ENCODE assay signal across 9 cellular contexts in the genomic region with DNA sequence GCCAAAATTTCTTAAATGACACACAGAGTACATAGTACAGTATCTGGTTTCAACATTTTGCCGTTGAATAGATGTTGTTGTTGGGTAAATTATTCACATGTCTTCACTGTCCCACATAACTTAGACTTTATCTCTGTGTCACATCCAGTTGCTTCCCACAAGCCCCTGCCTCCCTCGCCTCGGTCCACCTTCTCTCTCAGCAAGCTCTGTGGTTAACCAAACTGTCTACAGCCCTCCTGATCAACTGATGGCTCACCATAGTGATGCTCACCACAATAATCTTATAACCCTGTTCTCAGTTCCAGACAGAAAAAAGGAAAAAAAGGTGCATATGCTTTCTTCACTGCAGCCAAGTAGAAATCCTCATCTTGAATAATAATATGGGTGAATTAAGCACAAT. TPM values are rescaled to one million over a fixed set of nuclear protein-coding genes. Genes with fewer than 3 reads are reported as not detected.
DNase-seq lines count a peak whose midpoint lies in the region; ATAC-seq and TF ChIP-seq lines count a peak whose summit lies in the region.
"Had no signal": no experiment of that assay in that cellular context is flagged by ENCODE, and none has a peak within 500 bp of the region (broad histone marks: within the 10 kb centered on the region; RNA-seq: fewer than 3 reads in every experiment).

No MANE protein-coding gene starts in this region.

- H3K27me3 ChIP-seq in adrenal gland = peaks cover 4% of the 10 kb centered on the region

- no peak for TF ChIP-seq POLR2A in adrenal gland (IDR thresholded peaks at IDR 0.05)

- no peaks in the 10 kb centered on the region for H3K4me1 ChIP-seq in adrenal gland (replicated peaks in 1 of 2)

- peak; percentile 70 for ATAC-seq in HG03108 (IDR thresholded peaks at IDR 0.05; ENCODE audit: unreplicated experiment)

- no peaks in the 10 kb centered on the region for H3K36me3 Mint-ChIP-seq in activated CD4-positive, alpha-beta T cell treated with anti-CD3 and anti-CD28 coated beads, Interleukin-2, amount 10 ng/mL, durations not matched to agents 24 days and 14 days (ENCODE audit: low read depth)

- peaks cover 12% of the 10 kb centered on the region for H3K4me1 Mint-ChIP-seq in activated CD4-positive, alpha-beta T cell treated with anti-CD3 and anti-CD28 coated beads, Interleukin-2, amount 10 ng/mL, durations not matched to agents 24 days and 14 days

- no peaks in the 10 kb centered on the region for H3K9me3 Mint-ChIP-seq in activated CD4-positive, alpha-beta T cell treated with anti-CD3 and anti-CD28 coated beads, Interleukin-2, amount 10 ng/mL, durations not matched to agents 24 days and 14 days

- no peaks in the 10 kb centered on the region for H3K9me3 ChIP-seq in adrenal gland (replicated peaks in 1 of 3)

- peak overlapping the region; percentile 30 for H3K4me3 Mint-ChIP-seq in activated CD4-positive, alpha-beta T cell treated with anti-CD3 and anti-CD28 coated beads, Interleukin-2, amount 10 ng/mL, durations not matched to agents 24 days and 14 days

- DNase-seq in activated CD4-positive, alpha-beta T cell treated with anti-CD3 and anti-CD28 coated beads, Interleukin-2, amount 10 ng/mL, durations not matched to agents 24 days and 14 days = peak; percentile 76
- DNase-seq in activated CD4-positive, alpha-beta T cell treated with anti-CD3 and anti-CD28 coated beads, Interleukin-2, amount 50 U/mL, for 1 hour = no peak
- DNase-seq in activated CD4-positive, alpha-beta T cell treated with anti-CD3 and anti-CD28 coated beads, Interleukin-2, amount 50 U/mL, for 48 hours = peak; percentile 48 to 62
- DNase-seq in stimulated activated CD8-positive, alpha-beta memory T cell treated with anti-CD3 and anti-CD28 coated beads, Interleukin-15, amount 100 ng/mL, for 48 hours (ENCODE audit: low read depth in 2 of 2) = peak; percentile 46 to 61
- DNase-seq in DMS153 treated with DMSO at 0.1 percent for 48 hours (lab: John Stamatoyannopoulos, UW; ENCODE audit: unreplicated experiment) (no peak), adrenal gland (no peak), midbrain (lab: John Stamatoyannopoulos, UW) (no peak)

- H3K27me3 Mint-ChIP-seq in activated CD4-positive, alpha-beta T cell treated with anti-CD3 and anti-CD28 coated beads, Interleukin-2, amount 10 ng/mL, durations not matched to agents 24 days and 14 days = peaks cover 52% of the 10 kb centered on the region

- H3K27ac Mint-ChIP-seq in activated CD4-positive, alpha-beta T cell treated with anti-CD3 and anti-CD28 coated beads, Interleukin-2, amount 10 ng/mL, durations not matched to agents 24 days and 14 days = peak overlapping the region; percentile 58

- H3K4me3 ChIP-seq in adrenal gland = no peak overlapping the region

- intact Hi-C loops in activated CD4-positive, alpha-beta T cell treated with anti-CD3 and anti-CD28 coated beads, Interleukin-2, amount 10 ng/mL, durations not matched to agents 24 days and 14 days (cut with micrococcal nuclease) = loop anchor here (1.0 to 10.0 kb wide), 3 partner anchors 8 to 773 kb away; a partner anchor contains a TSS
- intact Hi-C loops in adrenal gland (cut with DNase I) = no loop called here

- H3K27ac ChIP-seq in adrenal gland = no peak overlapping the region

- H3K36me3 ChIP-seq in adrenal gland (replicated peaks in 1 of 2) = no peaks in the 10 kb centered on the region

- TF ChIP-seq CTCF in adrenal gland (IDR thresholded peaks at IDR 0.05) = no peak

- 39 to 63% (median 41%) methylated on average over 3 of the region's 3 CpGs for WGBS in adrenal gland, 4 donors

RNA-seq across cellular contexts. Expression of a gene that starts 23.0 kb away (rescaled TPM):
- not detected in 2 replicates for total RNA-seq in activated CD4-positive, alpha-beta T cell treated with anti-CD3 and anti-CD28 coated beads, Interleukin-2, amount 10 ng/mL, durations not matched to agents 24 days and 14 days
- total RNA-seq in adrenal gland = not detected
- not detected for polyA plus RNA-seq in adrenal gland
- total RNA-seq: epithelial cell of proximal tubule had no signal

RNA-seq across cellular contexts. Expression of a gene that starts 35.1 kb away (rescaled TPM):
- total RNA-seq in activated CD4-positive, alpha-beta T cell treated with anti-CD3 and anti-CD28 coated beads, Interleukin-2, amount 10 ng/mL, durations not matched to agents 24 days and 14 days = not detected in 2 replicates
- not detected for total RNA-seq in adrenal gland
- not detected for polyA plus RNA-seq in adrenal gland
- total RNA-seq: epithelial cell of proximal tubule had no signal

Comparison
In these comparisons a context has a peak if more than half of its experiments do, and no peak if none do; other contexts are left out.
1. DNase-seq: peak in activated CD4-positive, alpha-beta T cell treated with anti-CD3 and anti-CD28 coated beads, Interleukin-2, amount 10 ng/mL, durations not matched to agents 24 days and 14 days (single experiment), activated CD4-positive, alpha-beta T cell treated with anti-CD3 and anti-CD28 coated beads, Interleukin-2, amount 50 U/mL, for 48 hours (2 of 2) and stimulated activated CD8-positive, alpha-beta memory T cell treated with anti-CD3 and anti-CD28 coated beads, Interleukin-15, amount 100 ng/mL, for 48 hours (2 of 2); none in activated CD4-positive, alpha-beta T cell treated with anti-CD3 and anti-CD28 coated beads, Interleukin-2, amount 50 U/mL, for 1 hour (single experiment), DMS153 treated with DMSO at 0.1 percent for 48 hours (single experiment), adrenal gland (0 of 7) and midbrain (single experiment).